ENCODE assay signal across 9 cellular contexts in genomic region chr1:21669033-21669286, GRCh38. TPM values are rescaled to one million over a fixed set of nuclear protein-coding genes. Genes with fewer than 3 reads are reported as not detected.
DNase-seq lines count a peak whose midpoint lies in the region; ATAC-seq and TF ChIP-seq lines count a peak whose summit lies in the region.
"Had no signal": no experiment of that assay in that cellular context is flagged by ENCODE, and none has a peak within 500 bp of the region (broad histone marks: within the 10 kb centered on the region; RNA-seq: fewer than 3 reads in every experiment).

No MANE protein-coding gene starts in this region.

- WGBS in esophagus muscularis mucosa = no CpG with 5 or more reads among the region's 25 CpGs

- TF ChIP-seq POLR2A in esophagus muscularis mucosa (IDR thresholded peaks at IDR 0.05; ENCODE audit: low read depth) = no peak

- no peak overlapping the region for H3K4me3 Mint-ChIP-seq in activated naive CD8-positive, alpha-beta T cell treated with anti-CD3 and anti-CD28 coated beads for 36 hours

- no peaks in the 10 kb centered on the region for H4K20me1 ChIP-seq in BLaER1
- H4K20me1 ChIP-seq in PC-3 (ENCODE audit: low read length) = no peaks in the 10 kb centered on the region
- H4K20me1 ChIP-seq in osteoblast (ENCODE audit: insufficient read depth, low read length) = peaks cover 26% of the 10 kb centered on the region

- H3K4me2 ChIP-seq in BLaER1 (peak overlapping the region; percentile 99), PC-3 (ENCODE audit: low read length) (peak overlapping the region; percentile 77), osteoblast (ENCODE audit: insufficient read depth, low read length) (peak overlapping the region; percentile 69)

- H2AFZ ChIP-seq in PC-3 (ENCODE audit: low read length) (0 out of 2 replicates have a peak overlapping the region, but pooled peaks have one; percentile 30), osteoblast (ENCODE audit: low read length) (no peak overlapping the region)

- no peaks in the 10 kb centered on the region for H3F3A ChIP-seq in PC-3 (ENCODE audit: low read length, unreplicated experiment)

- H3K79me2 ChIP-seq in PC-3 (ENCODE audit: low read length) = no peaks in the 10 kb centered on the region
- H3K79me2 ChIP-seq in osteoblast (ENCODE audit: insufficient read depth, low read length) = no peaks in the 10 kb centered on the region

- H3K4me1 ChIP-seq in BLaER1 (peaks cover 80% of the 10 kb centered on the region), PC-3 (ENCODE audit: insufficient read depth, low read length) (peaks cover 8% of the 10 kb centered on the region; the same call in 1 of the 2 replicates), esophagus muscularis mucosa (peaks cover 45 to 52% (median 48%) of the 10 kb centered on the region in 4 donors), osteoblast (ENCODE audit: insufficient read depth, low read length) (peaks cover 36% of the 10 kb centered on the region)

- DNase-seq in PC-3 (no peak), esophagus muscularis mucosa (ENCODE audit: extremely low spot score) (no peak), osteoblast (ENCODE audit: insufficient read length, low spot score, missing footprints) (peak; percentile 81), NCI-H345 (lab: John Stamatoyannopoulos, UW) (no peak), DMS 273 treated with DMSO at 0.1 percent for 48 hours (lab: John Stamatoyannopoulos, UW) (no peak)
- no peak for DNase-seq in activated naive CD8-positive, alpha-beta T cell treated with anti-CD3 and anti-CD28 coated beads for 36 hours
- DNase-seq: DMS79 had no signal

- H3K9me3 ChIP-seq in BLaER1 (no peaks in the 10 kb centered on the region), PC-3 (ENCODE audit: low read length) (no peaks in the 10 kb centered on the region), esophagus muscularis mucosa (no peaks in the 10 kb centered on the region), osteoblast (ENCODE audit: low read depth, low read length) (no peaks in the 10 kb centered on the region)

- POLR2A ChIA-PET in PC-3 (lab: Charles Lee; ENCODE audit: unreplicated experiment) = no interaction called here

- no peak for ATAC-seq in PC-3
- ATAC-seq in HG02588 (IDR thresholded peaks at IDR 0.05; ENCODE audit: unreplicated experiment) = no peak

- H3K4me1 Mint-ChIP-seq in activated naive CD8-positive, alpha-beta T cell treated with anti-CD3 and anti-CD28 coated beads for 36 hours = no peaks in the 10 kb centered on the region

- no peak for TF ChIP-seq EP300 in esophagus muscularis mucosa (IDR thresholded peaks at IDR 0.05)

- no peaks in the 10 kb centered on the region for H3K9me2 ChIP-seq in PC-3 (replicated peaks; ENCODE audit: low read length)

- no peaks in the 10 kb centered on the region for H3K36me3 ChIP-seq in BLaER1
- H3K36me3 ChIP-seq in PC-3 (ENCODE audit: low read depth, low read length) = no peaks in the 10 kb centered on the region
- H3K36me3 ChIP-seq in esophagus muscularis mucosa = no peaks in the 10 kb centered on the region
- no peaks in the 10 kb centered on the region for H3K36me3 ChIP-seq in osteoblast (ENCODE audit: insufficient read depth, low read length)

- BruUV-seq in PC-3 (replicated peaks; lab: Mats Ljungman, UMichigan) = no TSS peak

- no peaks in the 10 kb centered on the region for H3K9me3 Mint-ChIP-seq in activated naive CD8-positive, alpha-beta T cell treated with anti-CD3 and anti-CD28 coated beads for 36 hours

- H3K4me3 ChIP-seq in BLaER1 = peak overlapping the region; percentile 71
- H3K4me3 ChIP-seq in PC-3 (ENCODE audit: low read length) = peak overlapping the region; percentile 50
- peak overlapping the region; percentile 45 to 53 (median 48) for H3K4me3 ChIP-seq in esophagus muscularis mucosa
- H3K4me3 ChIP-seq in osteoblast (ENCODE audit: insufficient read depth, low read length) = peak overlapping the region; percentile 55

- peaks cover 42% of the 10 kb centered on the region for H3K27me3 Mint-ChIP-seq in activated naive CD8-positive, alpha-beta T cell treated with anti-CD3 and anti-CD28 coated beads for 36 hours

- peaks cover 19% of the 10 kb centered on the region; the same call in 1 of the 2 replicates for H3K27me3 ChIP-seq in BLaER1
- H3K27me3 ChIP-seq in PC-3 (ENCODE audit: low read length) = peaks cover 24% of the 10 kb centered on the region
- H3K27me3 ChIP-seq in esophagus muscularis mucosa = peaks cover 9 to 62% (median 31%) of the 10 kb centered on the region in 4 donors
- H3K27me3 ChIP-seq in osteoblast (ENCODE audit: insufficient read depth, low read length) = peaks cover 57% of the 10 kb centered on the region

- no peaks in the 10 kb centered on the region for H3K36me3 Mint-ChIP-seq in activated naive CD8-positive, alpha-beta T cell treated with anti-CD3 and anti-CD28 coated beads for 36 hours

- H3K27ac ChIP-seq in BLaER1 (peak overlapping the region; percentile 68; the same call in 1 of the 2 replicates), PC-3 (ENCODE audit: low read length) (no peak overlapping the region), esophagus muscularis mucosa (replicated peaks in 1 of 4) (no peak overlapping the region), osteoblast (ENCODE audit: low read depth, low read length) (no peak overlapping the region)

- no peak for TF ChIP-seq CTCF in PC-3 (conservative IDR thresholded peaks at IDR 0.05; ENCODE audit: low read depth, low read length)
- no peak for TF ChIP-seq CTCF in esophagus muscularis mucosa (IDR thresholded peaks at IDR 0.05)
- no peak for TF ChIP-seq CTCF in osteoblast (IDR thresholded peaks at IDR 0.05; ENCODE audit: extremely low read depth, low read depth, low read length)

- intact Hi-C loops in PC-3 (cut with micrococcal nuclease) = no loop called here
- intact Hi-C loops in esophagus muscularis mucosa (cut with DNase I) = no loop called here

- CTCF ChIA-PET in PC-3 (lab: Charles Lee) = no interaction called here

- peak overlapping the region; percentile 69 for H3K9ac ChIP-seq in BLaER1
- no peak overlapping the region for H3K9ac ChIP-seq in PC-3 (ENCODE audit: low read length)

- H3K27ac Mint-ChIP-seq in activated naive CD8-positive, alpha-beta T cell treated with anti-CD3 and anti-CD28 coated beads for 36 hours = no peak overlapping the region

RNA-seq across cellular contexts. Expression of gene RAP1GAP, which starts 0.2 kb away (rescaled TPM):
- total RNA-seq in PC-3 (2014; rRNA removed) (12.1 and 12.3 TPM in 2 replicates), esophagus muscularis mucosa (under 1 TPM; 0.33 to 0.83 (median 0.56) TPM), osteoblast (under 0.01 and 0.29 TPM in 2 replicates)
- 1 to 10 TPM in 1 of 2 experiments, under 1 TPM in 1; 0.66 to 1.3 TPM for total RNA-seq in activated naive CD8-positive, alpha-beta T cell treated with anti-CD3 and anti-CD28 coated beads for 36 hours
